Comparison of ENCODE assay signal across 9 cellular contexts in the genomic region with DNA sequence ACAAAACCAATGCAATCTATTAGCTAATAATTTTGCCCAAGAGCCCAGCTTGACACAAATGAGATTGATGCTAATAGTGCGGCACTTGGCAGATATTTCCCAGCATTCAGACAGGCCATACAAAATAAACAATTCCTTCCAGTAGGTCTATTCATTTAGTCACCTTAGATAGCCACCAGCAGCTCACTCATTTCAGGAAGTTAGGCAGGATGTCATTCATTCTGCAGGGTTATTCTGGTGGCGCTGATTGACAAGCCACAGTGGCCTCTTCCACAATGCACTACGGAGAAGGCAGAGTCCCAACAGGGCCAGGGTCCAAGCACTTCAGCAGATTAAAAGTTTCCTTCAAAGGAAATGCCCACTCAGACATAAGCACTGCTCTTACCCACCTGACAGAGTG. TPM values are rescaled to one million over a fixed set of nuclear protein-coding genes. Genes with fewer than 3 reads are reported as not detected.
DNase-seq lines count a peak whose midpoint lies in the region; ATAC-seq and TF ChIP-seq lines count a peak whose summit lies in the region.
"Had no signal": no experiment of that assay in that cellular context is flagged by ENCODE, and none has a peak within 500 bp of the region (broad histone marks: within the 10 kb centered on the region; RNA-seq: fewer than 3 reads in every experiment).

No MANE protein-coding gene starts in this region.

- peak overlapping the region; percentile 57 for H3K27ac Mint-ChIP-seq in activated B cell treated with CpG ODN at 0.5 μM for 24 hours
- peak overlapping the region; percentile 86 for H3K27ac Mint-ChIP-seq in progenitor cell of endocrine pancreas

- intact Hi-C loops in activated B cell treated with CpG ODN at 0.5 μM for 24 hours (cut with micrococcal nuclease): no loop called here

- POLR2A ChIA-PET in activated B cell treated with CpG ODN at 0.5 μM for 24 hours (lab: Charles Lee): interaction anchor here (0.9 to 2.3 kb wide), 6 partner anchors 9 to 37 kb away, joined by 3 to 7 read pairs (median 5); no protein-coding TSS in a partner anchor

- H3K4me1 Mint-ChIP-seq in activated B cell treated with CpG ODN at 0.5 μM for 24 hours (peaks cover 79% of the 10 kb centered on the region), progenitor cell of endocrine pancreas (ENCODE audit: low read depth) (peaks cover 33% of the 10 kb centered on the region)

- TF ChIP-seq CTCF in activated B cell treated with CpG ODN at 0.5 μM for 24 hours (IDR thresholded peaks at IDR 0.05) (no peak), progenitor cell of endocrine pancreas (IDR thresholded peaks at IDR 0.05; ENCODE audit: unreplicated experiment) (no peak)

- CTCF ChIA-PET in activated B cell treated with CpG ODN at 0.5 μM for 24 hours (lab: Charles Lee): interaction anchor here (1.5 kb wide), 1 partner anchor 54 kb away, joined by 6 read pairs; no protein-coding TSS in a partner anchor

- H3K27me3 Mint-ChIP-seq in activated B cell treated with CpG ODN at 0.5 μM for 24 hours: no peaks in the 10 kb centered on the region
- H3K27me3 Mint-ChIP-seq in progenitor cell of endocrine pancreas: no peaks in the 10 kb centered on the region

- DNase-seq in DMS53 (lab: John Stamatoyannopoulos, UW) (peak; percentile 36), DMS53 treated with DMSO at 0.1 percent for 48 hours (lab: John Stamatoyannopoulos, UW; ENCODE audit: unreplicated experiment) (no peak), activated B cell treated with CpG ODN at 0.5 μM for 24 hours (no peak), progenitor cell of endocrine pancreas (ENCODE audit: low spot score, unreplicated experiment) (no peak), NCI-H2081 (lab: John Stamatoyannopoulos, UW) (no peak), DMS 273 (lab: John Stamatoyannopoulos, UW; ENCODE audit: unreplicated experiment) (no peak)
- no peak for DNase-seq in NK-92 treated with Interleukin-12 subunit alpha and Interleukin-12 subunit beta, amount 100 ng/mL, for 24 hours (lab: John Stamatoyannopoulos, UW)
- DNase-seq: NCI-H774 had no signal

- ATAC-seq in HG03095 (IDR thresholded peaks at IDR 0.05; ENCODE audit: unreplicated experiment): peak; percentile 66
- ATAC-seq in activated B cell treated with CpG ODN at 0.5 μM for 24 hours (ENCODE audit: low read depth): peak; percentile 63

- peak overlapping the region; percentile 1 for H3K4me3 Mint-ChIP-seq in activated B cell treated with CpG ODN at 0.5 μM for 24 hours
- H3K4me3 Mint-ChIP-seq in progenitor cell of endocrine pancreas (ENCODE audit: low read depth): no peak overlapping the region

- H3K9me3 Mint-ChIP-seq in activated B cell treated with CpG ODN at 0.5 μM for 24 hours (no peaks in the 10 kb centered on the region), progenitor cell of endocrine pancreas (ENCODE audit: low read depth) (peaks cover 2% of the 10 kb centered on the region)

- peaks cover 48% of the 10 kb centered on the region for H3K36me3 Mint-ChIP-seq in activated B cell treated with CpG ODN at 0.5 μM for 24 hours (ENCODE audit: low read depth)
- H3K36me3 Mint-ChIP-seq in progenitor cell of endocrine pancreas (ENCODE audit: insufficient read depth): peaks cover 11% of the 10 kb centered on the region

RNA-seq across cellular contexts. Expression of a gene that starts 55.8 kb away (rescaled TPM):
- 156 and 157 TPM in 2 replicates for total RNA-seq in activated B cell treated with CpG ODN at 0.5 μM for 24 hours
- 40.0 TPM in 2 replicates for total RNA-seq in progenitor cell of endocrine pancreas
